28 cellular contexts compared by ENCODE assay signal in the genomic region with DNA sequence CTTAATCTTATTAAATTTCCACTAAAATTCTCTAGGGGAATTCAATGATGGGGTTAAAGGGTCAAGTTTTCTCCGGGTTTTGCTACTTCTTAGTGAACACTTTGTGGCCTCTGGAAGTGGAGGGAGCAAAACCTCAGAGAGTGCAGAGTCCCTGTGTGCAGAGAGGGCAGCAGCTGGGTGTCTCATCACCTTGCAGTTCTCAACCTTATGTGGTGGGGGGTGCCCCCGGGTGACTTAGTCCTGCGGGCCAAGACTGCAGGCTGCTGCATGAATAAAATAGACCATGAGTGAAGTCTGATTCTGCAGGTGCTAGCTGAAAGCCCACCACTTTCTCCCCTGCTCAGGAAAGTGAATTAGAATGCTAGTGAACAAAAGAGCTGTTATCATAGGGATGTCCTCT.
"Had no signal": no experiment of that assay in that cellular context is flagged by ENCODE, and none has a peak within 500 bp of the region (broad histone marks: within the 10 kb centered on the region; RNA-seq: fewer than 3 reads in every experiment).

No MANE protein-coding gene starts in this region.

- H3K4me3 ChIP-seq: ascending aorta, cardiac muscle cell, SK-N-MC had no signal

- H3K27me3 ChIP-seq: ascending aorta, cardiac muscle cell had no signal

- H3K27ac ChIP-seq: ascending aorta, cardiac muscle cell, SK-N-MC, WERI-Rb-1 had no signal

- H3K4me1 ChIP-seq: ascending aorta had no signal

- DNase-seq: activated CD4-positive, alpha-beta memory T cell treated with anti-CD3 and anti-CD28 coated beads, Interleukin-2, amount 10 ng/mL, durations not matched to agents 7 days and 5 days; activated CD4-positive, alpha-beta T cell treated with anti-CD3 and anti-CD28 coated beads for 1 hour; activated CD4-positive, alpha-beta T cell treated with anti-CD3 and anti-CD28 coated beads for 48 hours; activated CD4-positive, CD25-positive, alpha-beta regulatory T cell; activated gamma-delta T cell; activated naive CD4-positive, alpha-beta T cell treated with Interleukin-2 at 50 U/mL for 16 hours; activated naive CD8-positive, alpha-beta T cell treated with anti-CD3 and anti-CD28 coated beads, Interleukin-2, amount 10 ng/mL, durations not matched to agents 7 days and 5 days; activated T-cell treated with anti-CD3 and anti-CD28 coated beads, Interleukin-2, amount 50 U/mL, for 24 hours; amygdala; Kasumi-1; KBM-7; MM.1S; NCI-H1092 treated with DMSO at 0.1 percent for 48 hours; NCI-H1417; NCI-H187; NCI-H2029 treated with DMSO at 0.1 percent for 48 hours; NCI-H2107; NCI-H2171 treated with DMSO at 0.1 percent for 48 hours; NCI-H2227 treated with DMSO at 0.1 percent for 48 hours; NCI-H446; NCI-H510A treated with DMSO at 0.1 percent for 48 hours; OCI-M1; Right ventricle myocardium superior; T1000; WERI-Rb-1 had no signal

- H3K36me3 ChIP-seq: ascending aorta, cardiac muscle cell, WERI-Rb-1 had no signal
